10 cellular contexts compared by ENCODE assay signal in the genomic region with DNA sequence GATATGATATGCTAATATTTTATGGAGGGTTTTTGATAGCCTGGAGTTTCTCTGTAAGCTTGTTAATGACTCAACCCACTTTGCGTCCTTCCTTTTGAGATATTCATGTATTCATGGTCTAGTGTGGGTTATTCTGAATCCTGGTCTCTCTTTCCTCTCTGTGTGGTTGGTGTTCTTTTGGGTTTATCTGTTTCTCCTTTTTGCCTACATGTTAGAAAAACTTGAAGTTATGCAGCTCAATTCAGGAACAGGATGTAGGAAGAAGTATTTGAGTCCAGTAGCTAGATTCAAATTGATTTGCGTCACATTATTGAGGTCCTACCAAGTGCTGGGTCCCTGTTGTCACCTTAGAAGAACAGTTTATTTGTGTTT. TPM values are rescaled to one million over a fixed set of nuclear protein-coding genes. Genes with fewer than 3 reads are reported as not detected.
A peak's percentile ranks its signal among the peaks of the same experiment; 100 is the strongest.
DNase-seq lines count a peak whose midpoint lies in the region; ATAC-seq and TF ChIP-seq lines count a peak whose summit lies in the region.
"Had no signal": no experiment of that assay in that cellular context is flagged by ENCODE, and none has a peak within 500 bp of the region (broad histone marks: within the 10 kb centered on the region; RNA-seq: fewer than 3 reads in every experiment).

No MANE protein-coding gene starts in this region.

- peak overlapping the region; percentile 77 for H3K27ac Mint-ChIP-seq in Caco-2 (ENCODE audit: unreplicated experiment)

- no peaks in the 10 kb centered on the region for H4K20me1 ChIP-seq in Loucy (ENCODE audit: insufficient read depth, low read length, poor library complexity, severe bottlenecking)

- H3K4me3 Mint-ChIP-seq in Caco-2 (ENCODE audit: unreplicated experiment), result peak overlapping the region; percentile 41

- in situ Hi-C loops in brain microvascular endothelial cell (cut with HindIII; ENCODE audit: low pct_ligation_motif_present, low sequenced_read_pairs), result no loop called here

- H3K9ac ChIP-seq in Loucy (ENCODE audit: low read depth, low read length, poor library complexity, severe bottlenecking) (no peak overlapping the region), neuronal stem cell (ENCODE audit: low read depth, low read length, poor library complexity) (no peak overlapping the region)

- H3K79me2 ChIP-seq in Loucy (ENCODE audit: insufficient read depth, low read length), result peaks cover 19% of the 10 kb centered on the region; the same call in 1 of the 2 replicates

- H3K4me1 Mint-ChIP-seq in Caco-2 (ENCODE audit: low read depth, unreplicated experiment), result peaks cover 20% of the 10 kb centered on the region

- H3K9me3 Mint-ChIP-seq in Caco-2 (ENCODE audit: unreplicated experiment), result peaks cover 8% of the 10 kb centered on the region

- no peak overlapping the region for H3K14ac ChIP-seq in neuronal stem cell (ENCODE audit: low read length)

- H2BK120ac ChIP-seq in neuronal stem cell (ENCODE audit: low read depth, low read length), result no peak overlapping the region

- no TSS peak for BruUV-seq in Caco-2 (replicated peaks; lab: Mats Ljungman, UMichigan)

- H3K4me3 ChIP-seq in Caco-2 (ENCODE audit: low read depth, low read length) (no peak overlapping the region), Loucy (ENCODE audit: low read length, poor library complexity, severe bottlenecking) (peak overlapping the region; percentile 0), brain microvascular endothelial cell (ENCODE audit: low read depth, low read length) (no peak overlapping the region), neuronal stem cell (ENCODE audit: low read length in 2 of 2) (no peak overlapping the region)

- CTCF ChIA-PET in Caco-2 (lab: Charles Lee), result no interaction called here

- H3K27me3 Mint-ChIP-seq in Caco-2 (ENCODE audit: insufficient read depth, unreplicated experiment), result no peaks in the 10 kb centered on the region

- H3K36me3 Mint-ChIP-seq in Caco-2 (ENCODE audit: insufficient read depth, unreplicated experiment), result peaks cover 5% of the 10 kb centered on the region

- no peak overlapping the region for H2AK5ac ChIP-seq in neuronal stem cell (ENCODE audit: low read depth, low read length)

- H3K23ac ChIP-seq in neuronal stem cell (ENCODE audit: low read depth, low read length, poor library complexity), result no peak overlapping the region

- no peaks in the 10 kb centered on the region; the same call in 1 of the 2 replicates for H3F3A ChIP-seq in Loucy (ENCODE audit: low read depth)

- H3K36me3 ChIP-seq in Caco-2 (ENCODE audit: control insufficient read depth, insufficient read depth, low read length) (no peaks in the 10 kb centered on the region), Loucy (ENCODE audit: insufficient read depth, low read length) (no peaks in the 10 kb centered on the region), brain microvascular endothelial cell (replicated peaks) (no peaks in the 10 kb centered on the region), neuronal stem cell (replicated peaks in 1 of 2; ENCODE audit: control insufficient read depth in 2 of 2, insufficient read depth in 2 of 2, low read length in 2 of 2) (peaks cover 0 to 4% of the 10 kb centered on the region in 2 donors)

- no peak for TF ChIP-seq CTCF in Caco-2 (IDR thresholded peaks at IDR 0.05; ENCODE audit: insufficient read depth in 1 of 2, low read depth in 1 of 2, low read length in 1 of 2, severe bottlenecking in 1 of 2, unreplicated experiment in 1 of 2)
- no peak for TF ChIP-seq CTCF in Loucy (conservative IDR thresholded peaks at IDR 0.05; ENCODE audit: low read length)
- TF ChIP-seq CTCF in brain microvascular endothelial cell (IDR thresholded peaks at IDR 0.05; ENCODE audit: low read depth, low read length, missing control alignments), result no peak

- no peak overlapping the region for H3K18ac ChIP-seq in neuronal stem cell (ENCODE audit: low read length)

- H2BK5ac ChIP-seq in neuronal stem cell (ENCODE audit: low read length), result no peak overlapping the region

- DNase-seq in Caco-2 (no peak), brain microvascular endothelial cell (no peak), neuronal stem cell (ENCODE audit: low spot score) (no peak), SHP77 (lab: John Stamatoyannopoulos, UW) (no peak)
- DNase-seq: activated CD4-positive, alpha-beta T cell treated with anti-CD3 and anti-CD28 coated beads for 1 hour; NCI-H1105 had no signal

- H3K4me2 ChIP-seq in Loucy (ENCODE audit: low read depth, low read length, poor library complexity, severe bottlenecking), result no peak overlapping the region
- no peak overlapping the region for H3K4me2 ChIP-seq in neuronal stem cell (ENCODE audit: insufficient read depth, low read length, poor library complexity, severe bottlenecking)

- H2AFZ ChIP-seq in Loucy (ENCODE audit: low read length) (no peak overlapping the region), neuronal stem cell (ENCODE audit: low read length) (peak overlapping the region; percentile 4)

- no CpG with 5 or more reads among the region's 2 CpGs for WGBS in neuronal stem cell (ENCODE audit: extremely low coverage in 2 of 2, insufficient read length in 2 of 2, insufficient replicate concordance in 1 of 2), 2 donors

- H3K27me3 ChIP-seq in Caco-2 (replicated peaks; ENCODE audit: control insufficient read depth, insufficient read depth, low read length), result no peaks in the 10 kb centered on the region
- H3K27me3 ChIP-seq in Loucy (ENCODE audit: insufficient read depth, low read length, poor library complexity, severe bottlenecking), result no peaks in the 10 kb centered on the region
- no peaks in the 10 kb centered on the region for H3K27me3 ChIP-seq in brain microvascular endothelial cell (replicated peaks)
- no peaks in the 10 kb centered on the region for H3K27me3 ChIP-seq in neuronal stem cell (ENCODE audit: control insufficient read depth in 3 of 3, insufficient read depth in 3 of 3, low read depth in 1 of 3, low read length in 3 of 3)

- H3K4me1 ChIP-seq in Caco-2, result peaks cover 31% of the 10 kb centered on the region
- H3K4me1 ChIP-seq in Loucy (ENCODE audit: insufficient read depth, low read length, poor library complexity, severe bottlenecking), result peaks cover 49% of the 10 kb centered on the region
- peaks cover 11 to 12% of the 10 kb centered on the region in 2 donors for H3K4me1 ChIP-seq in neuronal stem cell (ENCODE audit: control insufficient read depth in 2 of 2, insufficient read depth in 1 of 2, low read depth in 1 of 2, low read length in 2 of 2)

- H3K79me1 ChIP-seq in neuronal stem cell (ENCODE audit: low read depth, low read length), result peaks cover 4% of the 10 kb centered on the region

- H3K4ac ChIP-seq in neuronal stem cell (ENCODE audit: low read length), result no peak overlapping the region

- H3K9me2 ChIP-seq in Loucy (replicated peaks; ENCODE audit: low read depth, low read length), result no peaks in the 10 kb centered on the region

- H4K91ac ChIP-seq in neuronal stem cell (ENCODE audit: low read depth, low read length, poor library complexity), result no peak overlapping the region

- ATAC-seq in HG03342 (IDR thresholded peaks at IDR 0.05; ENCODE audit: unreplicated experiment), result no peak
- no peak for ATAC-seq in GM18511 (IDR thresholded peaks at IDR 0.05; ENCODE audit: unreplicated experiment)
- no peak for ATAC-seq in GM21447 (IDR thresholded peaks at IDR 0.05; ENCODE audit: unreplicated experiment)

- H2BK12ac ChIP-seq in neuronal stem cell (ENCODE audit: low read length), result no peak overlapping the region

- no peaks in the 10 kb centered on the region; the same call in 1 of the 2 replicates for H3K9me3 ChIP-seq in Caco-2
- no peaks in the 10 kb centered on the region for H3K9me3 ChIP-seq in Loucy (ENCODE audit: insufficient read depth, low read depth, low read length)
- H3K9me3 ChIP-seq in neuronal stem cell (replicated peaks in 1 of 2; ENCODE audit: control insufficient read depth in 2 of 2, insufficient read depth in 1 of 2, low read depth in 1 of 2, low read length in 2 of 2), result peaks cover 0 to 35% of the 10 kb centered on the region in 2 donors

- H3K27ac ChIP-seq in brain microvascular endothelial cell (peak overlapping the region; percentile 74), neuronal stem cell (replicated peaks; ENCODE audit: low read length) (peak overlapping the region; percentile 18)

- no peak overlapping the region for H2BK15ac ChIP-seq in neuronal stem cell (ENCODE audit: low read length)

- intact Hi-C loops in Caco-2 (cut with micrococcal nuclease; ENCODE audit: unreplicated experiment), result no loop called here

- no peak overlapping the region for H4K8ac ChIP-seq in neuronal stem cell (ENCODE audit: low read depth, low read length)

- POLR2A ChIA-PET in Caco-2 (lab: Charles Lee), result no interaction called here

RNA-seq across cellular contexts. Expression of gene CMTM7, which starts 28.1 kb away (rescaled TPM):
- 27.0 and 37.8 TPM in 2 replicates for total RNA-seq in Caco-2 (2022)
- 48.3 TPM for polyA plus RNA-seq in neuronal stem cell (2013, experiment 1 of 2)
- polyA plus RNA-seq in neuronal stem cell (2013, experiment 2 of 2), result 46.3 TPM
